Comparison of ENCODE assay signal across 1 cellular context in the genomic region with DNA sequence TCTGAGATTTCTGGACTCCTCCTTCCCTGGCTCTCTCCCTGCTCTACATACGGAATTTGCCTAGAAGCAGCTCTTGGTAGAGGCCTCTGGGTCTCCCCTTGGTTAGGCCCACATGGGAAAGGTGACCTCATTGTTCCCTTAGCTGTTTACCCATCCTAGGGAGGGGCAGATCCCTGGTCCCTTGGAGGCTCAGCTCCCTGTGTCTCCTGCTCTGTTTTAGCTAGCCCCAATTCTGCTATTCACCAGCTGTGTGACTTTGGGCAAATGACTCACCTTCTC.
TF ChIP-seq lines count a peak whose summit lies in the region.

No MANE protein-coding gene starts in this region.

TF ChIP-seq in IMR-90, 13 proteins besides CTCF, POLR2A, EP300 and RAD21 (continued from another document):
- TF ChIP-seq RCOR1 (IDR thresholded peaks at IDR 0.05; ENCODE audit: insufficient replicate concordance, low read length) (no peak), MAFK (IDR thresholded peaks at IDR 0.05; ENCODE audit: low read depth, low read length) (no peak)
